18 cellular contexts compared by ENCODE assay signal in the genomic region with DNA sequence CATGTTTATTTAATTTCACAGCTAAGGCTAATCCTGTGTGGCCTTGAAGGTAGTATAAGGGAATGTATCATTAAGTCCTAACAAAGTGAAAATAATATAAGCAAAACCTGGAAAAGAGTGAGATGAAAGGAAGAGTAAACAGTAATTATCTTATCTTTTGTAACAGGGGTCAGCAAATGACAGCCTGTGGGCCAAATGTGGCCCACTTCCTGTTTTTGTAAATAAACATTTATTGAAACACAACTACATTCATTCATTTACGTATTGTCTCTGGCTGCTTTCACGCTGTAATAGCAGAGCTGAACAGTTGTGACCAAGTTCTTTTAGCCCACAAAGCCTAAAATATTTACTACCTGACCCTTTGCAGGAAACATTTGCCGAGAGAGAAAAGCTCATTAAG.
"Had no signal": no experiment of that assay in that cellular context is flagged by ENCODE, and none has a peak within 500 bp of the region (broad histone marks: within the 10 kb centered on the region; RNA-seq: fewer than 3 reads in every experiment).

No MANE protein-coding gene starts in this region.

- H3K9me3 ChIP-seq: esophagus squamous epithelium, left ventricle myocardium inferior, mucosa of descending colon, sigmoid colon, thyroid gland, uterus had no signal

- ATAC-seq: activated CD4-positive, CD25-positive, alpha-beta regulatory T cell treated with anti-CD3 and anti-CD28 coated beads, Interleukin-2, amount 50 U/mL, for 24 hours; mucosa of descending colon; naive thymus-derived CD8-positive, alpha-beta T cell had no signal

- H3K27me3 ChIP-seq: brain microvascular endothelial cell, esophagus squamous epithelium, sigmoid colon, thyroid gland, uterus had no signal

- H2AFZ ChIP-seq: parathyroid adenoma had no signal

- H3K4me1 ChIP-seq: parathyroid adenoma, thyroid gland had no signal

- H3K36me3 ChIP-seq: brain microvascular endothelial cell, esophagus squamous epithelium, left ventricle myocardium inferior, sigmoid colon, thyroid gland, uterus had no signal

- H3K27ac ChIP-seq: brain microvascular endothelial cell, coronary artery, esophagus squamous epithelium, left ventricle myocardium inferior, parathyroid adenoma, sigmoid colon, thyroid gland, uterus had no signal

- DNase-seq: anterior cingulate cortex; brain microvascular endothelial cell; effector CD4-positive, alpha-beta T cell; esophagus squamous epithelium; glutamatergic neuron; hypothalamus; kidney; left ventricle myocardium inferior; mucosa of descending colon; naive thymus-derived CD8-positive, alpha-beta T cell; sigmoid colon; stimulated activated CD4-positive, alpha-beta T cell treated with anti-CD3 and anti-CD28 coated beads, Interleukin-1b, Interleukin-23, amount 100 ng/mL, for 48 hours; thyroid gland; uterus had no signal

- H3K9ac ChIP-seq: parathyroid adenoma had no signal

- FAIRE-seq: endothelial cell of umbilical vein, kidney had no signal

- H3K4me3 ChIP-seq: coronary artery, esophagus squamous epithelium, left ventricle myocardium inferior, mucosa of descending colon, sigmoid colon, thyroid gland, uterus had no signal
